13 cellular contexts compared by ENCODE assay signal in genomic region chr10:19826712-19827111, GRCh38. TPM values are rescaled to one million over a fixed set of nuclear protein-coding genes. Genes with fewer than 3 reads are reported as not detected.
DNase-seq lines count a peak whose midpoint lies in the region; ATAC-seq and TF ChIP-seq lines count a peak whose summit lies in the region.
"Had no signal": no experiment of that assay in that cellular context is flagged by ENCODE, and none has a peak within 500 bp of the region (broad histone marks: within the 10 kb centered on the region; RNA-seq: fewer than 3 reads in every experiment).

No MANE protein-coding gene starts in this region.

- no peaks in the 10 kb centered on the region for H3K36me3 Mint-ChIP-seq in CD4-positive, alpha-beta memory T cell
- H3K36me3 Mint-ChIP-seq: activated naive CD4-positive, alpha-beta T cell treated with anti-CD3 and anti-CD28 coated beads, Interleukin-2, amount 10 ng/mL, durations not matched to agents 7 days and 5 days had no signal

- H3K36me3 ChIP-seq in spleen: no peaks in the 10 kb centered on the region
- no peaks in the 10 kb centered on the region for H3K36me3 ChIP-seq in CD4-positive, alpha-beta memory T cell (ENCODE audit: insufficient read depth, low read length)

- no peak for TF ChIP-seq CTCF in spleen (IDR thresholded peaks at IDR 0.05 in 8 of 11, conservative IDR thresholded peaks at IDR 0.05 in 3 of 11)

- H3K27me3 Mint-ChIP-seq in CD4-positive, alpha-beta memory T cell: no peaks in the 10 kb centered on the region
- H3K27me3 Mint-ChIP-seq: activated naive CD4-positive, alpha-beta T cell treated with anti-CD3 and anti-CD28 coated beads, Interleukin-2, amount 10 ng/mL, durations not matched to agents 7 days and 5 days; central memory CD8-positive, alpha-beta T cell had no signal

- H3K9me3 ChIP-seq in spleen: peaks cover 0 to 9% (median 0%) of the 10 kb centered on the region in 8 donors
- no peaks in the 10 kb centered on the region for H3K9me3 ChIP-seq in CD4-positive, alpha-beta memory T cell (ENCODE audit: control insufficient read depth in 1 of 2, low read length in 2 of 2)

- no peaks in the 10 kb centered on the region for H3K27me3 ChIP-seq in spleen (replicated peaks in 1 of 7)
- H3K27me3 ChIP-seq in CD4-positive, alpha-beta memory T cell (ENCODE audit: insufficient read depth, low read length): no peaks in the 10 kb centered on the region

- TF ChIP-seq POLR2A in spleen (IDR thresholded peaks at IDR 0.05): no peak

- H3K4me3 Mint-ChIP-seq in CD4-positive, alpha-beta memory T cell: no peak overlapping the region
- H3K4me3 Mint-ChIP-seq: activated naive CD4-positive, alpha-beta T cell treated with anti-CD3 and anti-CD28 coated beads, Interleukin-2, amount 10 ng/mL, durations not matched to agents 7 days and 5 days; central memory CD8-positive, alpha-beta T cell had no signal

- CTCF ChIA-PET in CD4-positive, alpha-beta memory T cell (lab: Charles Lee; ENCODE audit: partially characterized antibody): no interaction called here

- H3K9me3 Mint-ChIP-seq in CD4-positive, alpha-beta memory T cell: peaks cover 0 to 18% (median 7%) of the 10 kb centered on the region in 8 donors
- H3K9me3 Mint-ChIP-seq: activated naive CD4-positive, alpha-beta T cell treated with anti-CD3 and anti-CD28 coated beads, Interleukin-2, amount 10 ng/mL, durations not matched to agents 7 days and 5 days had no signal

- no peaks in the 10 kb centered on the region for H3K4me1 Mint-ChIP-seq in CD4-positive, alpha-beta memory T cell
- H3K4me1 Mint-ChIP-seq: activated naive CD4-positive, alpha-beta T cell treated with anti-CD3 and anti-CD28 coated beads, Interleukin-2, amount 10 ng/mL, durations not matched to agents 7 days and 5 days; central memory CD8-positive, alpha-beta T cell had no signal

- POLR2A ChIA-PET in CD4-positive, alpha-beta memory T cell (lab: Charles Lee; ENCODE audit: partially characterized antibody): no interaction called here

- no peak overlapping the region for H3K27ac Mint-ChIP-seq in CD4-positive, alpha-beta memory T cell
- H3K27ac Mint-ChIP-seq: activated naive CD4-positive, alpha-beta T cell treated with anti-CD3 and anti-CD28 coated beads, Interleukin-2, amount 10 ng/mL, durations not matched to agents 7 days and 5 days had no signal

- DNase-seq in GF-D8 (lab: John Stamatoyannopoulos, UW) (peak; percentile 4), amniotic epithelial cell (ENCODE audit: low read depth) (peak; percentile 93), left ventricle myocardium superior (no peak), spleen (no peak), NCI-H2081 treated with DMSO at 0.1 percent for 48 hours (lab: John Stamatoyannopoulos, UW) (no peak), putamen (ENCODE audit: low spot score) (no peak)
- no peak for DNase-seq in CD4-positive, alpha-beta memory T cell
- DNase-seq: activated naive CD4-positive, alpha-beta T cell treated with anti-CD3 and anti-CD28 coated beads, Interleukin-2, amount 10 ng/mL, durations not matched to agents 7 days and 5 days; DND-41; NCI-H1436 had no signal

- peak; percentile 30 for ATAC-seq in left ventricle myocardium superior
- no peak for ATAC-seq in GM21390 (IDR thresholded peaks at IDR 0.05; ENCODE audit: unreplicated experiment)

- intact Hi-C loops in left ventricle myocardium superior (cut with micrococcal nuclease) (no loop called here), spleen (cut with DNase I; ENCODE audit: low total_unique reads) (no loop called here)
- intact Hi-C loops in CD4-positive, alpha-beta memory T cell (cut with micrococcal nuclease): no loop called here

- peaks cover 0 to 61% (median 37%) of the 10 kb centered on the region in 6 donors for H3K4me1 ChIP-seq in spleen
- H3K4me1 ChIP-seq in CD4-positive, alpha-beta memory T cell (ENCODE audit: insufficient read depth, low read length): no peaks in the 10 kb centered on the region

- WGBS in spleen, 5 donors: 39 to 59% (median 51%) methylated on average over 4 of the region's 4 CpGs

- H3K27ac ChIP-seq in spleen: peak overlapping the region in 5 of 8 donors; percentile 35 to 74 (median 63)
- no peak overlapping the region for H3K27ac ChIP-seq in CD4-positive, alpha-beta memory T cell (ENCODE audit: low read depth, low read length)
- H3K27ac ChIP-seq: VCaP had no signal

- H3K4me3 ChIP-seq in spleen: no peak overlapping the region
- no peak overlapping the region for H3K4me3 ChIP-seq in CD4-positive, alpha-beta memory T cell (ENCODE audit: low read length in 2 of 2)

RNA-seq across cellular contexts. Expression of gene PLXDC2, which starts 10.5 kb away (rescaled TPM):
- total RNA-seq in left ventricle myocardium superior (12.4 TPM), spleen (10 to 100 TPM; 23.7 to 50.4 (median 38.4) TPM)
- 1 to 10 TPM; 1.8 to 2.9 (median 2.4) TPM for polyA plus RNA-seq in spleen
- total RNA-seq in CD4-positive, alpha-beta memory T cell: 1 to 10 TPM in 1 of 2 experiments, under 1 TPM in 1; 0.90 to 1.2 TPM
- not detected for polyA plus RNA-seq in CD4-positive, alpha-beta memory T cell

Comparison
In these comparisons a context has a peak if more than half of its experiments do, and no peak if none do; other contexts are left out.
1. DNase-seq: peak in GF-D8 (single experiment) and amniotic epithelial cell (single experiment); none in left ventricle myocardium superior (single experiment), spleen (single experiment), NCI-H2081 treated with DMSO at 0.1 percent for 48 hours (single experiment), CD4-positive, alpha-beta memory T cell (0 of 5) and putamen (single experiment).